1 cellular context compared by ENCODE assay signal in genomic region chr3:57948782-57949242, GRCh38.
TF ChIP-seq lines count a peak whose summit lies in the region.

No MANE protein-coding gene starts in this region.

TF ChIP-seq in HepG2, 621 proteins besides CTCF, POLR2A, EP300 and RAD21 (continued from another document and continues in another):
- TF ChIP-seq HIC2 (CRISPR knock-in tag; IDR thresholded peaks at IDR 0.05; ENCODE audit: low read depth), result no peak
- no peak for TF ChIP-seq ZNF207 (IDR thresholded peaks at IDR 0.05; ENCODE audit: borderline replicate concordance)
- TF ChIP-seq ZGPAT (CRISPR knock-in tag; IDR thresholded peaks at IDR 0.05), result no peak
- TF ChIP-seq CREM (IDR thresholded peaks at IDR 0.05), result no peak; the same call in 1 of the 2 replicates
- TF ChIP-seq CREM (CRISPR knock-in tag; IDR thresholded peaks at IDR 0.05), result no peak
- TF ChIP-seq MAFG (CRISPR knock-in tag; IDR thresholded peaks at IDR 0.05), result no peak
- TF ChIP-seq ZFX (CRISPR knock-in tag; IDR thresholded peaks at IDR 0.05; ENCODE audit: low read depth), result peak; percentile 56; the same call in 1 of the 2 replicates
- TF ChIP-seq ZNF432 (CRISPR knock-in tag; IDR thresholded peaks at IDR 0.05; ENCODE audit: borderline replicate concordance), result no peak
- no peak for TF ChIP-seq SATB2 (CRISPR knock-in tag; IDR thresholded peaks at IDR 0.05)
- TF ChIP-seq ZNF556 (CRISPR knock-in tag; IDR thresholded peaks at IDR 0.05; ENCODE audit: borderline replicate concordance), result no peak
- TF ChIP-seq HIVEP1 (CRISPR knock-in tag; IDR thresholded peaks at IDR 0.05), result no peak
- no peak for TF ChIP-seq REXO4 (CRISPR knock-in tag; IDR thresholded peaks at IDR 0.05; ENCODE audit: borderline replicate concordance)
- no peak; the same call in 1 of the 2 replicates for TF ChIP-seq HNF4G (IDR thresholded peaks at IDR 0.05; ENCODE audit: borderline replicate concordance, low read depth, low read length)
- TF ChIP-seq HNF4G (CRISPR knock-in tag; IDR thresholded peaks at IDR 0.05; ENCODE audit: borderline replicate concordance, low read depth), result no peak
- no peak for TF ChIP-seq ZNF563 (CRISPR knock-in tag; IDR thresholded peaks at IDR 0.05)
- no peak for TF ChIP-seq MXD4 (CRISPR knock-in tag; IDR thresholded peaks at IDR 0.05)
- TF ChIP-seq ZNF232 (CRISPR knock-in tag; IDR thresholded peaks at IDR 0.05; ENCODE audit: borderline replicate concordance), result no peak; the same call in 1 of the 2 replicates
- no peak for TF ChIP-seq KLF16 (CRISPR knock-in tag; IDR thresholded peaks at IDR 0.05)
- no peak for TF ChIP-seq ZNF337 (CRISPR knock-in tag; IDR thresholded peaks at IDR 0.05; ENCODE audit: borderline replicate concordance, low read depth)
- TF ChIP-seq CC2D1A (CRISPR knock-in tag; IDR thresholded peaks at IDR 0.05), result no peak
- TF ChIP-seq ZFP36L2 (CRISPR knock-in tag; IDR thresholded peaks at IDR 0.05), result no peak
- no peak for TF ChIP-seq CBX1 (IDR thresholded peaks at IDR 0.05; ENCODE audit: low read depth)
- TF ChIP-seq SIX1 (CRISPR knock-in tag; IDR thresholded peaks at IDR 0.05; ENCODE audit: borderline replicate concordance), result no peak
- TF ChIP-seq NFIB (CRISPR knock-in tag; IDR thresholded peaks at IDR 0.05; ENCODE audit: borderline replicate concordance), result no peak
- TF ChIP-seq RFXANK (CRISPR knock-in tag; IDR thresholded peaks at IDR 0.05), result 0 out of 2 replicates have a peak, but pooled peaks have one; percentile 50
- no peak for TF ChIP-seq AFF4 (CRISPR knock-in tag; IDR thresholded peaks at IDR 0.05)
- no peak for TF ChIP-seq SYNCRIP (IDR thresholded peaks at IDR 0.05; ENCODE audit: insufficient read depth, low read depth, low read length)
- TF ChIP-seq MED1 (CRISPR knock-in tag; IDR thresholded peaks at IDR 0.05), result peak; percentile 59; the same call in 1 of the 2 replicates
- no peak for TF ChIP-seq GLI4 (CRISPR knock-in tag; IDR thresholded peaks at IDR 0.05; ENCODE audit: borderline replicate concordance)
- peak; percentile 62; the same call in 1 of the 2 replicates for TF ChIP-seq ZNF710 (CRISPR knock-in tag; IDR thresholded peaks at IDR 0.05; ENCODE audit: borderline replicate concordance)
- TF ChIP-seq ZNF451 (CRISPR knock-in tag; IDR thresholded peaks at IDR 0.05), result no peak
- TF ChIP-seq CAMTA2 (CRISPR knock-in tag; IDR thresholded peaks at IDR 0.05; ENCODE audit: borderline replicate concordance), result no peak
- TF ChIP-seq TCF12 (IDR thresholded peaks at IDR 0.05), result no peak
- no peak for TF ChIP-seq TCF12 (CRISPR knock-in tag; IDR thresholded peaks at IDR 0.05)
- TF ChIP-seq TARDBP (CRISPR knock-in tag; IDR thresholded peaks at IDR 0.05), result peak; percentile 75
- no peak for TF ChIP-seq GPBP1L1 (CRISPR knock-in tag; IDR thresholded peaks at IDR 0.05)
- TF ChIP-seq NCOA1 (CRISPR knock-in tag; IDR thresholded peaks at IDR 0.05), result no peak
- no peak for TF ChIP-seq THAP8 (CRISPR knock-in tag; IDR thresholded peaks at IDR 0.05; ENCODE audit: borderline replicate concordance)
- TF ChIP-seq ZNF678 (CRISPR knock-in tag; IDR thresholded peaks at IDR 0.05), result no peak
- no peak for TF ChIP-seq NFKBIZ (CRISPR knock-in tag; IDR thresholded peaks at IDR 0.05)
- TF ChIP-seq ZSCAN12 (CRISPR knock-in tag; IDR thresholded peaks at IDR 0.05), result no peak
- no peak for TF ChIP-seq KDM4B (CRISPR knock-in tag; IDR thresholded peaks at IDR 0.05)
- no peak for TF ChIP-seq JUND (CRISPR knock-in tag; IDR thresholded peaks at IDR 0.05)
- no peak for TF ChIP-seq MTERF4 (CRISPR knock-in tag; IDR thresholded peaks at IDR 0.05)
- TF ChIP-seq JARID2 (CRISPR knock-in tag; IDR thresholded peaks at IDR 0.05; ENCODE audit: insufficient replicate concordance), result no peak
- no peak for TF ChIP-seq ETV6 (CRISPR knock-in tag; conservative IDR thresholded peaks at IDR 0.05)
- no peak for TF ChIP-seq THYN1 (CRISPR knock-in tag; IDR thresholded peaks at IDR 0.05; ENCODE audit: borderline replicate concordance, low read depth)
- TF ChIP-seq ZNF644 (CRISPR knock-in tag; IDR thresholded peaks at IDR 0.05; ENCODE audit: low read depth), result no peak
- TF ChIP-seq KDM5B (CRISPR knock-in tag; IDR thresholded peaks at IDR 0.05; ENCODE audit: borderline replicate concordance), result no peak; the same call in 1 of the 2 replicates
- no peak for TF ChIP-seq ZNF329 (CRISPR knock-in tag; IDR thresholded peaks at IDR 0.05; ENCODE audit: low read depth)
- TF ChIP-seq ZZZ3 (CRISPR knock-in tag; IDR thresholded peaks at IDR 0.05; ENCODE audit: borderline replicate concordance), result no peak
- no peak for TF ChIP-seq PATZ1 (CRISPR knock-in tag; IDR thresholded peaks at IDR 0.05)
- no peak for TF ChIP-seq ZFP37 (CRISPR knock-in tag; IDR thresholded peaks at IDR 0.05; ENCODE audit: borderline replicate concordance)
- no peak for TF ChIP-seq HES4 (CRISPR knock-in tag; IDR thresholded peaks at IDR 0.05; ENCODE audit: borderline replicate concordance)
- TF ChIP-seq MXI1 (IDR thresholded peaks at IDR 0.05; ENCODE audit: borderline replicate concordance, low read depth, low read length), result 0 out of 3 replicates have a peak, but pooled peaks have one; percentile 10
- no peak for TF ChIP-seq NFIC (IDR thresholded peaks at IDR 0.05; ENCODE audit: low read length)
- TF ChIP-seq SNAPC5 (CRISPR knock-in tag; IDR thresholded peaks at IDR 0.05; ENCODE audit: borderline replicate concordance), result no peak
- TF ChIP-seq NFE2L2 (IDR thresholded peaks at IDR 0.05; ENCODE audit: low read length), result no peak
- no peak for TF ChIP-seq GTF3A (CRISPR knock-in tag; conservative IDR thresholded peaks at IDR 0.05)
- no peak for TF ChIP-seq ZNF12 (CRISPR knock-in tag; IDR thresholded peaks at IDR 0.05)
- no peak; the same call in 1 of the 2 replicates for TF ChIP-seq ZNF724P (CRISPR knock-in tag; IDR thresholded peaks at IDR 0.05; ENCODE audit: borderline replicate concordance)
- no peak for TF ChIP-seq SCMH1 (CRISPR knock-in tag; IDR thresholded peaks at IDR 0.05; ENCODE audit: borderline replicate concordance)
- no peak for TF ChIP-seq ZNF367 (CRISPR knock-in tag; IDR thresholded peaks at IDR 0.05; ENCODE audit: borderline replicate concordance)
